1 cellular context compared by ENCODE assay signal in genomic region chr3:101803152-101803782, GRCh38.
TF ChIP-seq lines count a peak whose summit lies in the region.

No MANE protein-coding gene starts in this region.

TF ChIP-seq in GM23338, 12 proteins besides CTCF, POLR2A, EP300 and RAD21 (continued from another document):
- no peak for TF ChIP-seq ZNF462 (CRISPR knock-in tag; IDR thresholded peaks at IDR 0.05)
